Comparison of ENCODE assay signal across 22 cellular contexts in the genomic region with DNA sequence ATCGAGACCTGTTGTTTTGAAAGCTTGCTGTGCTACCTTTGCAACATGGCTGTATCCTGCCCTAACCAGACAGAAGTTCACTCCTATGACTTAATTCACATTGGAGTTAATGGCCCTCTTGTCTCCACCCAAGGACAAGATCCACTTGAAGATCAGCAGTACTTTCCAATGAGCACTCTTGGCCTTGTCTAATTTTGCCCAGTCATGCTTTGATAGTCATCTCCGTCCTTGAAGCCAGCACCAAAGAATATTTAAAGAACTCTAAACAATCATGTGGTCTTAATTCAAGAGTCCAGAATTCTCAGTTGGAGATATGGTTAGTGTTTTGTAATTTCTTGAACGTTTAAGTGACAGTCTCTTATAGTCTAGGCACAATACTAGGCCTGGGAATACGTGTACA.
"Had no signal": no experiment of that assay in that cellular context is flagged by ENCODE, and none has a peak within 500 bp of the region (broad histone marks: within the 10 kb centered on the region; RNA-seq: fewer than 3 reads in every experiment).

No MANE protein-coding gene starts in this region.

- FAIRE-seq: RCC 7860 had no signal

- DNase-seq: Karpas-422, KG1, MG63, NCI-H1092, NCI-H1105 treated with DMSO at 0.1 percent for 48 hours, NCI-H1436, NCI-H187, NCI-H2029, NCI-H2081 treated with DMSO at 0.1 percent for 48 hours, NCI-H2171, NCI-H226, NCI-H446, NCI-H510A, NCI-H524 treated with DMSO at 0.1 percent for 48 hours, NCI-H69, NCI-H774, Right ventricle myocardium superior, RPMI8226, SIG-M5 had no signal

- H3K9me3 ChIP-seq: MG63, SJSA1 had no signal

- H3K4me1 ChIP-seq: SJSA1 had no signal

- H3K27ac ChIP-seq: SJSA1, SK-N-MC had no signal

- H3K27me3 ChIP-seq: MG63, SJSA1 had no signal

- H3K36me3 ChIP-seq: MG63, SJSA1 had no signal

- H3K4me3 ChIP-seq: MG63, SJSA1, SK-N-MC had no signal
